Comparison of ENCODE assay signal across 26 cellular contexts in the genomic region with DNA sequence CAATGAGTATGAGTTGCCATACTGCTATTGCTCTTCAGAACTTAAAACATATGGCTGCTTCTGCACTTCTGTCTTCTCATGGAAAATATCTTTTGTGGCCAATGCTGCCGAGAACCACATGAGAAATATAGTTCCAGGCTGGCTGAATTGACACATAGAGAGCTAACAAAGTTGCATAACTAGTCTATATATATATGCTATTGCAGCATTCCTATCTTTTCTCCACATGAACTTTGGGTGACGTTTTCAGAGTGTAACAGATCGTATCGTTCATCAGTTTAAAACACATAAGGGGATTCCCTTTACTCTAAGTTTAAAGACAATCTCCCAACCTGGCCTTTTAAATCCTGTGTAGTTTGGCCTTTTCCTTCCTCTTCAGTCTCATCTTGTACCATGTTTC.
DNase-seq lines count a peak whose midpoint lies in the region; ATAC-seq and TF ChIP-seq lines count a peak whose summit lies in the region.
"Had no signal": no experiment of that assay in that cellular context is flagged by ENCODE, and none has a peak within 500 bp of the region (broad histone marks: within the 10 kb centered on the region; RNA-seq: fewer than 3 reads in every experiment).

No MANE protein-coding gene starts in this region.

- H3F3A ChIP-seq in GM23248 (ENCODE audit: insufficient read depth) (peaks cover 25% of the 10 kb centered on the region), neural progenitor cell (ENCODE audit: low read depth) (no peaks in the 10 kb centered on the region)

- H4K91ac ChIP-seq in neuronal stem cell (ENCODE audit: low read depth, low read length, poor library complexity) = no peak overlapping the region

- H2BK12ac ChIP-seq in neuronal stem cell (ENCODE audit: low read length) = no peak overlapping the region

- H3K18ac ChIP-seq in neuronal stem cell (ENCODE audit: low read length) = no peak overlapping the region

- H3K79me2 ChIP-seq in GM23248 (ENCODE audit: insufficient read depth) (no peaks in the 10 kb centered on the region), neural progenitor cell (ENCODE audit: low read depth) (no peaks in the 10 kb centered on the region)

- intact Hi-C loops in ascending aorta (cut with DNase I) = no loop called here

- H3K23ac ChIP-seq in neuronal stem cell (ENCODE audit: low read depth, low read length, poor library complexity) = no peak overlapping the region

- H3K9ac ChIP-seq in GM23248 (no peak overlapping the region), neuronal stem cell (ENCODE audit: low read depth, low read length, poor library complexity) (no peak overlapping the region), neural progenitor cell (no peak overlapping the region)
- H3K9ac ChIP-seq: KMS-11 had no signal

- H3K27me3 ChIP-seq in GM23248 (replicated peaks; ENCODE audit: insufficient read depth) (no peaks in the 10 kb centered on the region), brain microvascular endothelial cell (replicated peaks) (no peaks in the 10 kb centered on the region), neuronal stem cell (ENCODE audit: control insufficient read depth in 3 of 3, insufficient read depth in 3 of 3, low read depth in 1 of 3, low read length in 3 of 3) (no peaks in the 10 kb centered on the region), neural progenitor cell (no peaks in the 10 kb centered on the region), ascending aorta (no peaks in the 10 kb centered on the region)
- H3K27me3 ChIP-seq: colonic mucosa, MG63 had no signal

- H3K4me2 ChIP-seq in GM23248 (ENCODE audit: unreplicated experiment) (no peak overlapping the region), neuronal stem cell (ENCODE audit: insufficient read depth, low read length, poor library complexity, severe bottlenecking) (no peak overlapping the region), neural progenitor cell (no peak overlapping the region)
- H3K4me2 ChIP-seq: KMS-11 had no signal

- no peaks in the 10 kb centered on the region for H3K36me3 Mint-ChIP-seq in neural progenitor cell
- H3K36me3 Mint-ChIP-seq: activated CD4-positive, alpha-beta memory T cell treated with anti-CD3 and anti-CD28 coated beads for 36 hours; CD4-positive, alpha-beta memory T cell had no signal

- H3K4ac ChIP-seq in neuronal stem cell (ENCODE audit: low read length) = no peak overlapping the region

- H3K9me2 ChIP-seq in GM23248 (ENCODE audit: insufficient read depth) = no peaks in the 10 kb centered on the region

- H3K27ac ChIP-seq in GM23248 = no peak overlapping the region
- H3K27ac ChIP-seq in brain microvascular endothelial cell = no peak overlapping the region
- no peak overlapping the region for H3K27ac ChIP-seq in neuronal stem cell (replicated peaks; ENCODE audit: low read length)
- no peak overlapping the region for H3K27ac ChIP-seq in neural progenitor cell
- no peak overlapping the region for H3K27ac ChIP-seq in ascending aorta
- H3K27ac ChIP-seq: colonic mucosa, KMS-11 had no signal

- H3K14ac ChIP-seq in neuronal stem cell (ENCODE audit: low read length) = no peak overlapping the region

- no peaks in the 10 kb centered on the region for H4K20me1 ChIP-seq in GM23248 (ENCODE audit: insufficient read depth)
- H4K20me1 ChIP-seq in neural progenitor cell (ENCODE audit: low read depth) = no peaks in the 10 kb centered on the region

- no peak for ATAC-seq in GM21390 (IDR thresholded peaks at IDR 0.05; ENCODE audit: unreplicated experiment)
- ATAC-seq: left lobe of liver had no signal

- in situ Hi-C loops in GM23248 (cut with MboI) = no loop called here
- in situ Hi-C loops in brain microvascular endothelial cell (cut with HindIII; ENCODE audit: low pct_ligation_motif_present, low sequenced_read_pairs) = no loop called here

- H3K36me3 ChIP-seq in GM23248 (ENCODE audit: low read depth) (no peaks in the 10 kb centered on the region), brain microvascular endothelial cell (replicated peaks) (no peaks in the 10 kb centered on the region), neuronal stem cell (replicated peaks in 1 of 2; ENCODE audit: control insufficient read depth in 2 of 2, insufficient read depth in 2 of 2, low read length in 2 of 2) (no peaks in the 10 kb centered on the region), neural progenitor cell (no peaks in the 10 kb centered on the region), ascending aorta (no peaks in the 10 kb centered on the region)
- H3K36me3 ChIP-seq: colonic mucosa, MG63 had no signal

- peaks cover 17% of the 10 kb centered on the region for H3K4me1 ChIP-seq in GM23248 (ENCODE audit: insufficient read depth)
- H3K4me1 ChIP-seq in neuronal stem cell (ENCODE audit: control insufficient read depth in 2 of 2, insufficient read depth in 1 of 2, low read depth in 1 of 2, low read length in 2 of 2) = no peaks in the 10 kb centered on the region
- H3K4me1 ChIP-seq in neural progenitor cell = no peaks in the 10 kb centered on the region
- no peaks in the 10 kb centered on the region for H3K4me1 ChIP-seq in ascending aorta
- H3K4me1 ChIP-seq: colonic mucosa had no signal

- H3K27me3 Mint-ChIP-seq in neural progenitor cell (ENCODE audit: insufficient read depth, low read depth) = no peaks in the 10 kb centered on the region
- H3K27me3 Mint-ChIP-seq: activated CD4-positive, alpha-beta memory T cell treated with anti-CD3 and anti-CD28 coated beads for 36 hours; B cell; CD4-positive, alpha-beta memory T cell had no signal

- no peak overlapping the region for H2BK120ac ChIP-seq in neuronal stem cell (ENCODE audit: low read depth, low read length)

- DNase-seq in GM23248 = peak; percentile 5
- peak; percentile 76 for DNase-seq in NOMO-1 treated with DMSO at 0.1 percent for 48 hours (lab: John Stamatoyannopoulos, UW; ENCODE audit: unreplicated experiment)
- DNase-seq in brain microvascular endothelial cell = peak; percentile 16
- no peak for DNase-seq in neuronal stem cell (ENCODE audit: low spot score)
- DNase-seq in neural progenitor cell (ENCODE audit: low spot score) = no peak
- DNase-seq in ascending aorta (ENCODE audit: low spot score in 2 of 2) = no peak
- DNase-seq: activated CD4-positive, alpha-beta memory T cell treated with anti-CD3 and anti-CD28 coated beads for 36 hours; activated CD4-positive, CD25-positive, alpha-beta regulatory T cell treated with anti-CD3 and anti-CD28 coated beads, Interleukin-2, amount 50 U/mL, for 72 hours; activated naive CD4-positive, alpha-beta T cell treated with anti-CD3 and anti-CD28 coated beads for 36 hours; amygdala; CD4-positive, alpha-beta memory T cell; colonic mucosa; effector CD4-positive, alpha-beta T cell; GOT3; HFFc6; MG63; NCI-H1436 treated with DMSO at 0.1 percent for 48 hours; NCI-H226; stimulated activated CD4-positive, alpha-beta T cell treated with anti-CD3 and anti-CD28 coated beads, Interleukin-1b, Interleukin-23, amount 100 ng/mL, for 48 hours; stimulated activated naive CD4-positive, alpha-beta T cell treated with Interleukin-2 at 50 U/mL for 16 hours had no signal

- H2AFZ ChIP-seq in GM23248 = no peak overlapping the region
- peak overlapping the region; percentile 45 for H2AFZ ChIP-seq in neuronal stem cell (ENCODE audit: low read length)
- no peak overlapping the region for H2AFZ ChIP-seq in neural progenitor cell (replicated peaks)

- H3K9me3 Mint-ChIP-seq in neural progenitor cell = no peaks in the 10 kb centered on the region
- H3K9me3 Mint-ChIP-seq: activated CD4-positive, alpha-beta memory T cell treated with anti-CD3 and anti-CD28 coated beads for 36 hours; activated naive CD4-positive, alpha-beta T cell treated with anti-CD3 and anti-CD28 coated beads for 36 hours; CD4-positive, alpha-beta memory T cell; HFFc6; T-helper 1 cell treated with Interleukin-12 subunit alpha and Interleukin-12 subunit beta and Interleukin-4 antibody, amounts not matched to agents 30 μg/mL and 1 μg/mL, for 36 hours had no signal

- H2AK5ac ChIP-seq in neuronal stem cell (ENCODE audit: low read depth, low read length) = no peak overlapping the region

- no peak overlapping the region for H2BK15ac ChIP-seq in neuronal stem cell (ENCODE audit: low read length)

- H3K4me1 Mint-ChIP-seq in neural progenitor cell = no peaks in the 10 kb centered on the region

- WGBS in GM23248 (ENCODE audit: low coverage in 1 of 2, low lambda C conversion rate in 2 of 2, missing lambda C conversion rate in 2 of 2), 2 experiments = 93 to 96% methylated on average over 4 of the region's 4 CpGs
- no CpG with 5 or more reads among the region's 4 CpGs for WGBS in neuronal stem cell (ENCODE audit: extremely low coverage in 2 of 2, insufficient read length in 2 of 2, insufficient replicate concordance in 1 of 2), 2 donors

- H4K8ac ChIP-seq in neuronal stem cell (ENCODE audit: low read depth, low read length) = no peak overlapping the region

- H3K4me3 ChIP-seq in GM23248 = no peak overlapping the region
- no peak overlapping the region for H3K4me3 ChIP-seq in brain microvascular endothelial cell (ENCODE audit: low read depth, low read length)
- H3K4me3 ChIP-seq in neuronal stem cell (ENCODE audit: low read length in 2 of 2) = no peak overlapping the region
- H3K4me3 ChIP-seq in neural progenitor cell = no peak overlapping the region
- no peak overlapping the region for H3K4me3 ChIP-seq in ascending aorta
- H3K4me3 ChIP-seq: colonic mucosa, MG63 had no signal

- no peak overlapping the region for H3K27ac Mint-ChIP-seq in neural progenitor cell
- H3K27ac Mint-ChIP-seq: activated CD4-positive, alpha-beta memory T cell treated with anti-CD3 and anti-CD28 coated beads for 36 hours; activated naive CD4-positive, alpha-beta T cell treated with anti-CD3 and anti-CD28 coated beads for 36 hours; activated T-helper 1 cell treated with anti-CD3 and anti-CD28 coated beads, Interleukin-12 subunit alpha, Interleukin-12 subunit beta, Interleukin-2, Interleukin-4 antibody, amounts not matched to agents 30 ng/mL and 10 ng/mL and 1 ng/mL, durations not matched to agents 14 hours and 24 hours and 36 hours; B cell; T-helper 1 cell treated with Interleukin-12 subunit alpha and Interleukin-12 subunit beta and Interleukin-4 antibody, amounts not matched to agents 30 μg/mL and 1 μg/mL, for 36 hours had no signal

- H3K4me3 Mint-ChIP-seq in neural progenitor cell = no peak overlapping the region
- H3K4me3 Mint-ChIP-seq: activated CD4-positive, alpha-beta memory T cell treated with anti-CD3 and anti-CD28 coated beads for 36 hours; activated naive CD4-positive, alpha-beta T cell treated with anti-CD3 and anti-CD28 coated beads for 36 hours; activated T-helper 1 cell treated with anti-CD3 and anti-CD28 coated beads, Interleukin-12 subunit alpha, Interleukin-12 subunit beta, Interleukin-2, Interleukin-4 antibody, amounts not matched to agents 30 ng/mL and 10 ng/mL and 1 ng/mL, durations not matched to agents 14 hours and 24 hours and 36 hours; B cell; CD4-positive, alpha-beta memory T cell; T-helper 1 cell treated with Interleukin-12 subunit alpha and Interleukin-12 subunit beta and Interleukin-4 antibody, amounts not matched to agents 30 μg/mL and 1 μg/mL, for 36 hours had no signal

- H3K9me3 ChIP-seq in GM23248 (ENCODE audit: low read depth) (no peaks in the 10 kb centered on the region), neuronal stem cell (replicated peaks in 1 of 2; ENCODE audit: control insufficient read depth in 2 of 2, insufficient read depth in 1 of 2, low read depth in 1 of 2, low read length in 2 of 2) (no peaks in the 10 kb centered on the region), neural progenitor cell (ENCODE audit: low read depth) (no peaks in the 10 kb centered on the region), ascending aorta (no peaks in the 10 kb centered on the region)
- H3K9me3 ChIP-seq: colonic mucosa, MG63 had no signal

- TF ChIP-seq CTCF in brain microvascular endothelial cell (IDR thresholded peaks at IDR 0.05; ENCODE audit: low read depth, low read length, missing control alignments) (no peak), neural progenitor cell (IDR thresholded peaks at IDR 0.05) (no peak), ascending aorta (IDR thresholded peaks at IDR 0.05) (no peak)

- no peak overlapping the region for H2BK5ac ChIP-seq in neuronal stem cell (ENCODE audit: low read length)

- no peaks in the 10 kb centered on the region for H3K79me1 ChIP-seq in neuronal stem cell (ENCODE audit: low read depth, low read length)

Comparison
In these comparisons a context has a peak if more than half of its experiments do, and no peak if none do; other contexts are left out.
1. DNase-seq: peak in GM23248 (single experiment), NOMO-1 treated with DMSO at 0.1 percent for 48 hours (single experiment) and brain microvascular endothelial cell (single experiment); none in neuronal stem cell (single experiment), neural progenitor cell (single experiment) and ascending aorta (0 of 2).